8 cellular contexts compared by ENCODE assay signal in the genomic region with DNA sequence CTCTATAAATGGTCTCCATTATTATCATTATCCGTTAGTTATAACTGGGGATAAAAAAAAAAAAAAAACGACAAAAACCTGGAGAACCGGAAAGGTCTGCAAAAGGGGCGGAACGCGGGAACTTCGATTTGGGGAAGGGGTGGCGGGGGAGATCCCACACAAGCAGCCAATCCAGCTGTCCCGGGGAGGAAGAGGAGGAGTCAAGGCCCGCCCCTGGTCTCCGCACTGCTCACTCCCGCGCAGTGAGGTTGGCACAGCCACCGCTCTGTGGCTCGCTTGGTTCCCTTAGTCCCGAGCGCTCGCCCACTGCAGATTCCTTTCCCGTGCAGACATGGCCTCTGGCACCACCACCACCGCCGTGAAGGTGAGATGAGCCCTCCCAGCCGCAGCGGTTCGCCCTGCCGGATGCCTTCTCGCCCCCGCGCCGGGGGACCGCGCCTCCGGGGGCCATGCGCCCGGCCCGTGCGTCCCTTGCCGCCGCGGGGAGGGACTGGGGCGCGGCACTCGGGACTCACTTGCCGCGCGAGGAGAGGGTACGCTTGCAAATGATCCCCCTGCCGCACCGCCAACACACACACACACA. TPM values are rescaled to one million over a fixed set of nuclear protein-coding genes. Genes with fewer than 3 reads are reported as not detected.
DNase-seq lines count a peak whose midpoint lies in the region; ATAC-seq and TF ChIP-seq lines count a peak whose summit lies in the region.

A gene (plus strand): TSS at position 219 of the 583 bp plus-strand sequence. CDS start 113 bp downstream, at position 332.

- peak; percentile 93 for ATAC-seq in HG03432 (IDR thresholded peaks at IDR 0.05; ENCODE audit: unreplicated experiment)
- ATAC-seq in activated CD8-positive, alpha-beta T cell treated with anti-CD3 and anti-CD28 coated beads for 36 hours, result peak; percentile 82
- peak; percentile 73 for ATAC-seq in effector memory CD8-positive, alpha-beta T cell (replicated peaks)

- peak; percentile 93 for DNase-seq in AG20443 (ENCODE audit: low spot score)
- peak; percentile 79 to 94 for DNase-seq in NCI-H524 (lab: John Stamatoyannopoulos, UW)
- peak; percentile 85 for DNase-seq in activated CD8-positive, alpha-beta T cell treated with anti-CD3 and anti-CD28 coated beads for 36 hours
- peak; percentile 45 to 51 (median 51) for DNase-seq in effector memory CD8-positive, alpha-beta T cell
- peak; percentile 96 for DNase-seq in medulla oblongata (ENCODE audit: extremely low spot score)
- DNase-seq in stimulated activated CD4-positive, alpha-beta T cell treated with anti-CD3 and anti-CD28 coated beads, TNF-alpha, amount 100 ng/mL, for 4 hours (ENCODE audit: low read depth in 3 of 3), result peak; percentile 52 to 61 (median 54)

- CTCF ChIA-PET in activated CD8-positive, alpha-beta T cell treated with anti-CD3 and anti-CD28 coated beads for 36 hours (lab: Charles Lee), result interaction anchor here (0.7 to 1.7 kb wide), 3 partner anchors 9 to 206 kb away, joined by 3 to 9 read pairs (median 4); a partner anchor contains a TSS

- H3K36me3 Mint-ChIP-seq in activated CD8-positive, alpha-beta T cell treated with anti-CD3 and anti-CD28 coated beads for 36 hours (ENCODE audit: low read depth), result peaks cover 30% of the 10 kb centered on the region
- peaks cover 19% of the 10 kb centered on the region for H3K36me3 Mint-ChIP-seq in effector memory CD8-positive, alpha-beta T cell (ENCODE audit: insufficient read depth)

- H3K27ac Mint-ChIP-seq in activated CD8-positive, alpha-beta T cell treated with anti-CD3 and anti-CD28 coated beads for 36 hours, result peak within 1 kb of the TSS; percentile 99
- H3K27ac Mint-ChIP-seq in effector memory CD8-positive, alpha-beta T cell, result peak within 1 kb of the TSS; percentile 98

- peaks cover 12% of the 10 kb centered on the region for H3K27me3 Mint-ChIP-seq in activated CD8-positive, alpha-beta T cell treated with anti-CD3 and anti-CD28 coated beads for 36 hours
- H3K27me3 Mint-ChIP-seq in effector memory CD8-positive, alpha-beta T cell, result peaks cover 12 to 15% of the 10 kb centered on the region in 2 donors

- no peak for TF ChIP-seq CTCF in activated CD8-positive, alpha-beta T cell treated with anti-CD3 and anti-CD28 coated beads for 36 hours (IDR thresholded peaks at IDR 0.05)

- POLR2A ChIA-PET in activated CD8-positive, alpha-beta T cell treated with anti-CD3 and anti-CD28 coated beads for 36 hours (lab: Charles Lee), result interaction anchor here (0.8 to 1.4 kb wide), 2 partner anchors 125 to 277 kb away, joined by 3 read pairs; no protein-coding TSS in a partner anchor

- TF ChIP-seq POLR2A in GM19099 (IDR thresholded peaks at IDR 0.05; ENCODE audit: extremely low read depth, insufficient read length, low read depth), result peak; percentile 91

- H3K9me3 Mint-ChIP-seq in activated CD8-positive, alpha-beta T cell treated with anti-CD3 and anti-CD28 coated beads for 36 hours, result no peaks in the 10 kb centered on the region
- H3K9me3 Mint-ChIP-seq in effector memory CD8-positive, alpha-beta T cell, result no peaks in the 10 kb centered on the region

- intact Hi-C loops in activated CD8-positive, alpha-beta T cell treated with anti-CD3 and anti-CD28 coated beads for 36 hours (cut with micrococcal nuclease), result no loop called here

- H3K4me3 Mint-ChIP-seq in activated CD8-positive, alpha-beta T cell treated with anti-CD3 and anti-CD28 coated beads for 36 hours, result peak within 1 kb of the TSS; percentile 99
- peak within 1 kb of the TSS; percentile 99 to 100 for H3K4me3 Mint-ChIP-seq in effector memory CD8-positive, alpha-beta T cell

- H3K4me1 Mint-ChIP-seq in activated CD8-positive, alpha-beta T cell treated with anti-CD3 and anti-CD28 coated beads for 36 hours (ENCODE audit: low read depth), result peaks cover 39% of the 10 kb centered on the region
- H3K4me1 Mint-ChIP-seq in effector memory CD8-positive, alpha-beta T cell (ENCODE audit: low read depth in 2 of 2), result peaks cover 27 to 43% of the 10 kb centered on the region in 2 donors

RNA-seq across cellular contexts. Expression of the gene that starts here (rescaled TPM):
- 10 to 100 TPM; 70.2 to 73.9 TPM for total RNA-seq in activated CD8-positive, alpha-beta T cell treated with anti-CD3 and anti-CD28 coated beads for 36 hours

Comparison
In these comparisons a context has a peak if more than half of its experiments do, and no peak if none do; other contexts are left out.
1. Peak in every context shown above with its lines: DNase-seq and ATAC-seq.